Comparison of ENCODE assay signal across 8 cellular contexts in genomic region chr6:169751242-169752073, GRCh38. TPM values are rescaled to one million over a fixed set of nuclear protein-coding genes. Genes with fewer than 3 reads are reported as not detected.
DNase-seq lines count a peak whose midpoint lies in the region; ATAC-seq, FAIRE-seq and TF ChIP-seq lines count a peak whose summit lies in the region.

DYNLT2 (minus strand) TSS chr6:169751572; CDS start chr6:169751458, 114 bp downstream.
ERMARD (plus strand) TSS chr6:169751622; CDS start chr6:169751658, 36 bp downstream.

- peaks cover 3 to 6% (median 5%) of the 10 kb centered on the region in 3 donors for H3K27me3 Mint-ChIP-seq in immature natural killer cell (ENCODE audit: low read depth in 3 of 3)

- H3K9me3 Mint-ChIP-seq in immature natural killer cell: no peaks in the 10 kb centered on the region

- TF ChIP-seq CTCF in WI38 (IDR thresholded peaks at IDR 0.05; ENCODE audit: low read depth, low read length) (0 out of 2 replicates have a peak, but pooled peaks have one; percentile 3), bronchial epithelial cell (IDR thresholded peaks at IDR 0.05; ENCODE audit: insufficient read depth, low read length, severe bottlenecking) (peak; percentile 33)

- ATAC-seq in GM18909 (IDR thresholded peaks at IDR 0.05; ENCODE audit: poor library complexity, unreplicated experiment) (peak; percentile 97), HG03159 (IDR thresholded peaks at IDR 0.05; ENCODE audit: unreplicated experiment) (peak; percentile 95)

- no peaks in the 10 kb centered on the region for H3K36me3 ChIP-seq in bronchial epithelial cell (ENCODE audit: control insufficient read depth, insufficient read depth, low read length)

- peaks cover 2 to 4% (median 3%) of the 10 kb centered on the region in 3 donors for H3K36me3 Mint-ChIP-seq in immature natural killer cell

- H3K27ac Mint-ChIP-seq in immature natural killer cell: peak within 1 kb of the TSS; percentile 98 to 100 (median 100)

- H3K27me3 ChIP-seq in bronchial epithelial cell (ENCODE audit: control insufficient read depth, insufficient read depth, low read length): no peaks in the 10 kb centered on the region

- H3K4me3 Mint-ChIP-seq in immature natural killer cell: peak within 1 kb of the TSS; percentile 96 to 100 (median 99)

- H3K4me1 Mint-ChIP-seq in immature natural killer cell: peaks cover 28 to 39% of the 10 kb centered on the region in 2 donors

- no peak for FAIRE-seq in bronchial epithelial cell (lab: Jason Lieb, UNC)

- DNase-seq in AG08396 (ENCODE audit: low spot score) (peak; percentile 96), NCI-H2196 treated with DMSO at 0.1 percent for 48 hours (lab: John Stamatoyannopoulos, UW; ENCODE audit: unreplicated experiment) (peak; percentile 62), bronchial epithelial cell (ENCODE audit: low read depth) (peak; percentile 84), immature natural killer cell (peak; percentile 94 to 95 (median 94)), smooth muscle cell of the brain vasculature (ENCODE audit: low read depth, low spot score) (peak; percentile 88)

- H3K4me3 ChIP-seq in WI38 (ENCODE audit: low read depth, low read length) (peak within 1 kb of the TSS; percentile 92), bronchial epithelial cell (ENCODE audit: low read depth, low read length) (peak within 1 kb of the TSS; percentile 91)

RNA-seq across cellular contexts. Expression of gene DYNLT2, which starts in this region (rescaled TPM):
- total RNA-seq in bronchial epithelial cell: 1.0 and 1.1 TPM in 2 replicates
- polyA plus RNA-seq in immature natural killer cell: under 1 TPM; 0.21 to 0.68 (median 0.40) TPM

RNA-seq across cellular contexts. Expression of gene ERMARD, which starts in this region (rescaled TPM):
- total RNA-seq in bronchial epithelial cell: 25.1 and 25.8 TPM in 2 replicates
- polyA plus RNA-seq in immature natural killer cell: 10 to 100 TPM in 1 of 3 donors, 1 to 10 TPM in 2; 4.2 to 11.6 (median 10.0) TPM

Comparison
In these comparisons a context has a peak if more than half of its experiments do, and no peak if none do; other contexts are left out.
1. Peak in every context shown above with its lines: DNase-seq, ATAC-seq and H3K4me3 ChIP-seq.